24 cellular contexts compared by ENCODE assay signal in the genomic region with DNA sequence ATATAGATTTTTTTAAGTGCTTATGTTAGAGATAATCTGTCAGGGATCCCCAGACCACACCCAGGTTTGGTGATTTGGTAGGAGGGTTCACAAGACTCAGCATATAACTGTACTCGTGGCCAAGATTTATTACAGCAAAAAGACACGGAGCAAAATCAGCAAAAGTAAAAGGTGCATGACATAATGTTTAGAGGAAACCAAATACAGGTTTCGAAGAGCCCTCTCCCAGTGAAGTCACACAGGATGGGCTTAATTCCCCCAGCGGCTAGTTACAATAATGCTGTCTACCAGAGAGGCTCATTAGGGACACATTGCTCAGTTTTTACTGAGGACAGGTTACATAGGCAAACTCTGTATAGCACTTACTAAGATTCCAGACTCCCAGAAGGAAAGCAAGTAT. TPM values are rescaled to one million over a fixed set of nuclear protein-coding genes. Genes with fewer than 3 reads are reported as not detected.
DNase-seq lines count a peak whose midpoint lies in the region; ATAC-seq, FAIRE-seq and TF ChIP-seq lines count a peak whose summit lies in the region.
"Had no signal": no experiment of that assay in that cellular context is flagged by ENCODE, and none has a peak within 500 bp of the region (broad histone marks: within the 10 kb centered on the region; RNA-seq: fewer than 3 reads in every experiment).

No MANE protein-coding gene starts in this region.

- no peak for TF ChIP-seq POLR2A in endothelial cell of umbilical vein (IDR thresholded peaks at IDR 0.05; ENCODE audit: low read depth, low read length)

- H3F3A ChIP-seq in smooth muscle cell (ENCODE audit: low read depth): peaks cover 24% of the 10 kb centered on the region

- H4K20me1 ChIP-seq in endothelial cell of umbilical vein (replicated peaks; ENCODE audit: control insufficient read depth, extremely low read depth, insufficient read depth, low read length) (no peaks in the 10 kb centered on the region), smooth muscle cell (ENCODE audit: low read depth) (peaks cover 9% of the 10 kb centered on the region)

- no peak for FAIRE-seq in endothelial cell of umbilical vein (lab: Jason Lieb, UNC)
- FAIRE-seq: GM12891 had no signal

- H3K36me3 ChIP-seq in RWPE2 (ENCODE audit: low read depth): no peaks in the 10 kb centered on the region
- no peaks in the 10 kb centered on the region for H3K36me3 ChIP-seq in endothelial cell of umbilical vein (ENCODE audit: control insufficient read depth in 2 of 2, extremely low read depth in 1 of 2, insufficient read depth in 2 of 2, low read length in 2 of 2)
- H3K36me3 ChIP-seq in smooth muscle cell (ENCODE audit: low read depth): no peaks in the 10 kb centered on the region
- no peaks in the 10 kb centered on the region for H3K36me3 ChIP-seq in effector memory CD4-positive, alpha-beta T cell (ENCODE audit: control insufficient read depth, insufficient read depth, low read length)
- H3K36me3 ChIP-seq in right atrium auricular region: no peaks in the 10 kb centered on the region

- no peak overlapping the region for H3K27ac ChIP-seq in CD4-positive, alpha-beta T cell (ENCODE audit: low read depth, low read length)
- H3K27ac ChIP-seq in RWPE2 (ENCODE audit: poor library complexity, severe bottlenecking): peak overlapping the region; percentile 3
- peak overlapping the region; percentile 97 for H3K27ac ChIP-seq in endothelial cell of umbilical vein (ENCODE audit: insufficient read depth, low read depth, low read length)
- H3K27ac ChIP-seq in smooth muscle cell (ENCODE audit: low read depth): peak overlapping the region; percentile 88
- H3K27ac ChIP-seq in effector memory CD4-positive, alpha-beta T cell (ENCODE audit: insufficient read depth, low read length, poor library complexity, severe bottlenecking): no peak overlapping the region
- H3K27ac ChIP-seq in right atrium auricular region: no peak overlapping the region
- H3K27ac ChIP-seq: 22Rv1, C4-2B, RWPE1 had no signal

- H3K27me3 Mint-ChIP-seq in CD4-positive, alpha-beta T cell: no peaks in the 10 kb centered on the region
- no peaks in the 10 kb centered on the region for H3K27me3 Mint-ChIP-seq in natural killer cell treated with Interleukin-12 subunit alpha and Interleukin-12 subunit beta and Interleukin-15 and Interleukin-18, amount 100 ng/mL, for 72 hours
- H3K27me3 Mint-ChIP-seq: B cell had no signal

- peak overlapping the region; percentile 91 for H3K4me2 ChIP-seq in endothelial cell of umbilical vein (ENCODE audit: insufficient read depth, low read length)
- H3K4me2 ChIP-seq in smooth muscle cell: peak overlapping the region; percentile 63

- intact Hi-C loops in CD4-positive, alpha-beta T cell (cut with DNase I, micrococcal nuclease): loop anchor here in 1 of 2 experiments (2.0 kb wide), 1 partner anchor 19 kb away; no protein-coding TSS in a partner anchor
- intact Hi-C loops in endothelial cell of umbilical vein (cut with micrococcal nuclease): loop anchor here (2.0 to 10.0 kb wide), 4 partner anchors 37 to 615 kb away; a partner anchor contains a TSS

- no peaks in the 10 kb centered on the region for H3K36me3 Mint-ChIP-seq in CD4-positive, alpha-beta T cell (ENCODE audit: low read depth)
- no peaks in the 10 kb centered on the region for H3K36me3 Mint-ChIP-seq in natural killer cell treated with Interleukin-12 subunit alpha and Interleukin-12 subunit beta and Interleukin-15 and Interleukin-18, amount 100 ng/mL, for 72 hours

- no peaks in the 10 kb centered on the region for H3K9me3 Mint-ChIP-seq in CD4-positive, alpha-beta T cell
- H3K9me3 Mint-ChIP-seq in natural killer cell treated with Interleukin-12 subunit alpha and Interleukin-12 subunit beta and Interleukin-15 and Interleukin-18, amount 100 ng/mL, for 72 hours: no peaks in the 10 kb centered on the region
- H3K9me3 Mint-ChIP-seq: CD8-positive, alpha-beta memory T cell had no signal

- TF ChIP-seq CTCF in CD4-positive, alpha-beta T cell (IDR thresholded peaks at IDR 0.05): no peak
- TF ChIP-seq CTCF in RWPE2 (IDR thresholded peaks at IDR 0.05; ENCODE audit: poor library complexity, severe bottlenecking) (no peak), endothelial cell of umbilical vein (IDR thresholded peaks at IDR 0.05; ENCODE audit: extremely low read depth in 1 of 2, insufficient read depth in 1 of 2, low read depth in 1 of 2, low read length in 2 of 2) (no peak), smooth muscle cell (IDR thresholded peaks at IDR 0.05; ENCODE audit: borderline replicate concordance, insufficient read depth, poor library complexity, severe bottlenecking) (no peak), right atrium auricular region (IDR thresholded peaks at IDR 0.05) (no peak)

- peak overlapping the region; percentile 81 for H3K9ac ChIP-seq in endothelial cell of umbilical vein (replicated peaks; ENCODE audit: extremely low read depth, insufficient read depth, low read length)
- peak overlapping the region; percentile 33 for H3K9ac ChIP-seq in smooth muscle cell (ENCODE audit: low read depth)

- H3K79me2 ChIP-seq in endothelial cell of umbilical vein (ENCODE audit: control insufficient read depth, insufficient read depth, low read length): peaks cover 84% of the 10 kb centered on the region
- peaks cover 83% of the 10 kb centered on the region for H3K79me2 ChIP-seq in smooth muscle cell (ENCODE audit: low read depth)

- DNase-seq in CD4-positive, alpha-beta T cell: no peak
- DNase-seq in RWPE2 (ENCODE audit: low spot score) (no peak), endothelial cell of umbilical vein (ENCODE audit: low read depth, low spot score) (peak; percentile 60), smooth muscle cell (lab: John Stamatoyannopoulos, UW; ENCODE audit: unreplicated experiment) (no peak), right atrium auricular region (ENCODE audit: low spot score) (no peak)
- DNase-seq in natural killer cell treated with Interleukin-12 subunit alpha and Interleukin-12 subunit beta and Interleukin-15 and Interleukin-18, amount 100 ng/mL, for 72 hours (ENCODE audit: low spot score): no peak
- DNase-seq in effector memory CD4-positive, alpha-beta T cell: no peak
- DNase-seq: CD8-positive, alpha-beta memory T cell; DMS79 treated with DMSO at 0.1 percent for 48 hours; GF-D8; NCI-H1048; NCI-H1417; NCI-H1694 treated with DMSO at 0.1 percent for 48 hours; NCI-H2081; NCI-H2227 treated with DMSO at 0.1 percent for 48 hours; NCI-H526 treated with DMSO at 0.1 percent for 48 hours; SHP77 treated with DMSO at 0.1 percent for 48 hours had no signal

- dilution Hi-C loops in endothelial cell of umbilical vein (cut with MboI; ENCODE audit: extremely low pct_ligation_motif_present, low sequenced_read_pairs): no loop called here

- H3K9me1 ChIP-seq in endothelial cell of umbilical vein (replicated peaks; ENCODE audit: control insufficient read depth, extremely low read depth, insufficient read depth, low read length): no peaks in the 10 kb centered on the region

- H3K9me3 ChIP-seq in CD4-positive, alpha-beta T cell (ENCODE audit: control insufficient read depth, low read length): no peaks in the 10 kb centered on the region
- H3K9me3 ChIP-seq in RWPE2 (ENCODE audit: severe bottlenecking): no peaks in the 10 kb centered on the region
- no peaks in the 10 kb centered on the region for H3K9me3 ChIP-seq in endothelial cell of umbilical vein (replicated peaks; ENCODE audit: control insufficient read depth, insufficient read depth, low read length)
- H3K9me3 ChIP-seq in smooth muscle cell (replicated peaks; ENCODE audit: low read depth): no peaks in the 10 kb centered on the region
- H3K9me3 ChIP-seq in effector memory CD4-positive, alpha-beta T cell (ENCODE audit: control insufficient read depth, low read length): no peaks in the 10 kb centered on the region
- no peaks in the 10 kb centered on the region for H3K9me3 ChIP-seq in right atrium auricular region

- BruUV-seq in endothelial cell of umbilical vein (replicated peaks; lab: Mats Ljungman, UMichigan): no TSS peak

- peaks cover 63% of the 10 kb centered on the region for H3K4me1 Mint-ChIP-seq in CD4-positive, alpha-beta T cell (ENCODE audit: low read depth)
- H3K4me1 Mint-ChIP-seq in natural killer cell treated with Interleukin-12 subunit alpha and Interleukin-12 subunit beta and Interleukin-15 and Interleukin-18, amount 100 ng/mL, for 72 hours (ENCODE audit: low read depth in 2 of 2): peaks cover 24 to 33% of the 10 kb centered on the region in 2 donors

- WGBS in smooth muscle cell (ENCODE audit: low lambda C conversion rate): 58% methylated on average over 4 of the region's 4 CpGs

- CTCF ChIA-PET in CD4-positive, alpha-beta T cell (lab: Charles Lee): no interaction called here
- CTCF ChIA-PET in endothelial cell of umbilical vein (lab: Charles Lee): interaction anchor here (1.1 kb wide), 1 partner anchor 36 kb away, joined by 3 read pairs; a partner anchor contains a TSS

- H3K4me3 ChIP-seq in RWPE2 (ENCODE audit: severe bottlenecking) (no peak overlapping the region), endothelial cell of umbilical vein (replicated peaks in 1 of 3; ENCODE audit: insufficient read depth in 1 of 3, low read depth in 1 of 3, low read length in 3 of 3) (peak overlapping the region in 1 of 3 experiments; percentile 40), smooth muscle cell (no peak overlapping the region), right atrium auricular region (no peak overlapping the region)
- no peak overlapping the region for H3K4me3 ChIP-seq in effector memory CD4-positive, alpha-beta T cell (ENCODE audit: insufficient read depth, low read depth, low read length, poor library complexity, severe bottlenecking)

- H3K4me1 ChIP-seq in RWPE2 (ENCODE audit: insufficient read depth, poor library complexity, severe bottlenecking) (peaks cover 26% of the 10 kb centered on the region), endothelial cell of umbilical vein (ENCODE audit: control insufficient read depth, extremely low read depth, insufficient read depth, low read length) (peaks cover 77% of the 10 kb centered on the region), smooth muscle cell (ENCODE audit: low read depth) (peaks cover 37% of the 10 kb centered on the region), right atrium auricular region (peaks cover 0 to 15% of the 10 kb centered on the region in 2 donors)
- H3K4me1 ChIP-seq in effector memory CD4-positive, alpha-beta T cell (ENCODE audit: control insufficient read depth, insufficient read depth, low read length, poor library complexity, severe bottlenecking): peaks cover 16% of the 10 kb centered on the region

- peak overlapping the region; percentile 12 for H3K27ac Mint-ChIP-seq in CD4-positive, alpha-beta T cell
- H3K27ac Mint-ChIP-seq in natural killer cell treated with Interleukin-12 subunit alpha and Interleukin-12 subunit beta and Interleukin-15 and Interleukin-18, amount 100 ng/mL, for 72 hours: no peak overlapping the region
- H3K27ac Mint-ChIP-seq: B cell had no signal

- no peak overlapping the region for H3K4me3 Mint-ChIP-seq in CD4-positive, alpha-beta T cell
- H3K4me3 Mint-ChIP-seq in natural killer cell treated with Interleukin-12 subunit alpha and Interleukin-12 subunit beta and Interleukin-15 and Interleukin-18, amount 100 ng/mL, for 72 hours: no peak overlapping the region
- H3K4me3 Mint-ChIP-seq: B cell; CD8-positive, alpha-beta memory T cell had no signal

- no peaks in the 10 kb centered on the region for H3K27me3 ChIP-seq in CD4-positive, alpha-beta T cell (ENCODE audit: control insufficient read depth, insufficient read depth, low read length)
- no peaks in the 10 kb centered on the region for H3K27me3 ChIP-seq in RWPE2 (ENCODE audit: insufficient read depth, poor library complexity, severe bottlenecking)
- H3K27me3 ChIP-seq in endothelial cell of umbilical vein (ENCODE audit: control insufficient read depth in 2 of 2, insufficient read depth in 2 of 2, low read length in 2 of 2): no peaks in the 10 kb centered on the region
- no peaks in the 10 kb centered on the region for H3K27me3 ChIP-seq in smooth muscle cell (ENCODE audit: low read depth)
- H3K27me3 ChIP-seq in effector memory CD4-positive, alpha-beta T cell (replicated peaks; ENCODE audit: control insufficient read depth, insufficient read depth, low read length, poor library complexity, severe bottlenecking): no peaks in the 10 kb centered on the region
- H3K27me3 ChIP-seq in right atrium auricular region: no peaks in the 10 kb centered on the region

- H2AFZ ChIP-seq in endothelial cell of umbilical vein (ENCODE audit: low read depth, low read length) (no peak overlapping the region), smooth muscle cell (ENCODE audit: low read depth) (no peak overlapping the region)

- POLR2A ChIA-PET in CD4-positive, alpha-beta T cell (lab: Charles Lee): no interaction called here
- POLR2A ChIA-PET in endothelial cell of umbilical vein (lab: Charles Lee): no interaction called here

- no peak for ATAC-seq in CD4-positive, alpha-beta T cell (ENCODE audit: poor library complexity)
- no peak for ATAC-seq in RWPE2 (ENCODE audit: low read depth)
- ATAC-seq in natural killer cell treated with Interleukin-12 subunit alpha and Interleukin-12 subunit beta and Interleukin-15 and Interleukin-18, amount 100 ng/mL, for 72 hours: no peak
- ATAC-seq: HCT116, Panc1 had no signal

RNA-seq across cellular contexts. Expression of a gene that starts 36.5 kb away (rescaled TPM):
- 10 to 100 TPM; 25.5 TPM for total RNA-seq in CD4-positive, alpha-beta T cell
- total RNA-seq in endothelial cell of umbilical vein (87.9 and 91.9 TPM in 2 replicates), smooth muscle cell (68.8 and 72.1 TPM in 2 replicates), right atrium auricular region (10 to 100 TPM; 12.3 to 21.5 TPM)
- polyA plus RNA-seq in endothelial cell of umbilical vein (28.8 and 31.9 TPM in 2 replicates), smooth muscle cell (22.4 and 29.4 TPM in 2 replicates)
- 41.6 and 45.8 TPM in 2 replicates for polyA plus RNA-seq in endothelial cell of umbilical vein (2011; cell fraction: cytosol; rRNA removed)
- polyA plus RNA-seq in endothelial cell of umbilical vein (2011; cell fraction: nucleus; rRNA removed): 73.2 and 78.4 TPM in 2 replicates
- polyA plus RNA-seq in endothelial cell of umbilical vein (2012): 39.4 and 70.2 TPM in 2 replicates
- 146 and 150 TPM in 2 replicates for polyA minus RNA-seq in endothelial cell of umbilical vein
- polyA minus RNA-seq in endothelial cell of umbilical vein (2011; cell fraction: cytosol; rRNA and poly(A)+ RNA removed): 12.2 TPM
- polyA minus RNA-seq in endothelial cell of umbilical vein (2011; cell fraction: nucleus; rRNA and poly(A)+ RNA removed): 95.2 and 130 TPM in 2 replicates
- total RNA-seq in natural killer cell treated with Interleukin-12 subunit alpha and Interleukin-12 subunit beta and Interleukin-15 and Interleukin-18, amount 100 ng/mL, for 72 hours: 10 to 100 TPM; 42.4 to 49.5 TPM

Comparison
In these comparisons a context has a peak if more than half of its experiments do, and no peak if none do; other contexts are left out.
1. H3K27ac ChIP-seq: peak in RWPE2 (single experiment), endothelial cell of umbilical vein (single experiment) and smooth muscle cell (single experiment); none in CD4-positive, alpha-beta T cell (single experiment), effector memory CD4-positive, alpha-beta T cell (single experiment) and right atrium auricular region (0 of 2).